In the genomic region with DNA sequence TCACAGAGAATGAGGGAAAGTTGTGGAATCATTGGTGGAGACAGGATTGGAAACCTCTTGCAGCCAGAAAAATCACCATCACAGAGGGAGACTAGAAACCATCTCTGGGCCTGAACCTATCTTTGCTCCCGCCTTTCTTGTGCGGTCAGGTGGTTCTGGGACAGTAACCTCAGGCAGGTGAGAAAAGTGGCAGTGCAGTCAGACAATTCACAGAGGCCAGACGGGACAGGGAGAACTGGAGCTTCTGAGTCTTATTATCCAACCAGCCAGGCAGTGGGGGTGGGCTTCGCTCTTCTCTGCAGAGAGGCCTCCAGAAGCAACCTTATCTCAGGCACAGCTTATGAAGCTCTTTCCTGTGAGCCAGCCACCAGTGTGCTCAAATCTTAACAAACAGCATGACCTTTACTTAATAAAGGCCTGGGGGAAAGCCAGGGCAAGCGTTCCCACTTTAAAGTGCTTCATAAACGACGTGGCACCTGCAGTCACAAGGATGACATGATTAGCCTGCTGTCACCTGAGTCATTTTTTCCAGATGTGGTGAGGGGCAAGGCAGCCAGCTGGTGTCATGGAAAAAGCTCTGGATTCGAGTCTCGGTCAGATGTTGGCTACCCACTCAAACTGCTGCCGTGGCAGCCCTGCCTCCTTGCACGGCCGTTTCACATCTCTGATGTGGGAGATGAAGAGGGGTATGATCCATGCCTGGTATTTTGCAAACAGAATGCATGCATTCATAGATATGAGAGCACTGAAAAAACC, we compare ENCODE assay signal across 8 cellular contexts.
DNase-seq lines count a peak whose midpoint lies in the region; ATAC-seq and TF ChIP-seq lines count a peak whose summit lies in the region.

No MANE protein-coding gene starts in this region.

- TF ChIP-seq CTCF in C4-2B (conservative IDR thresholded peaks at IDR 0.05): no peak
- no peak for TF ChIP-seq CTCF in nephron progenitor cell (IDR thresholded peaks at IDR 0.05)

- H3K27me3 Mint-ChIP-seq in activated T-cell treated with anti-CD3 and anti-CD28 coated beads, Interleukin-2, amount 50 U/mL, for 4 hours (ENCODE audit: low read depth): no peaks in the 10 kb centered on the region
- peaks cover 3% of the 10 kb centered on the region for H3K27me3 Mint-ChIP-seq in nephron progenitor cell (ENCODE audit: low read depth, poor library complexity)

- DNase-seq in NCI-H2196 treated with DMSO at 0.1 percent for 48 hours (lab: John Stamatoyannopoulos, UW; ENCODE audit: unreplicated experiment) (peak; percentile 37), nephron progenitor cell (no peak), iPS-NIHi7 (ENCODE audit: extremely low spot score) (no peak), inferior parietal cortex (ENCODE audit: extremely low spot score) (no peak), left lobe of liver (ENCODE audit: low spot score) (no peak)
- DNase-seq in activated T-cell treated with anti-CD3 and anti-CD28 coated beads, Interleukin-2, amount 50 U/mL, for 4 hours: peak; percentile 64

- peak overlapping the region; percentile 89 for H3K27ac ChIP-seq in C4-2B

- peak overlapping the region; percentile 24 for H3K27ac Mint-ChIP-seq in nephron progenitor cell

- ATAC-seq in activated T-cell treated with anti-CD3 and anti-CD28 coated beads, Interleukin-2, amount 50 U/mL, for 4 hours: peak; percentile 68
- ATAC-seq in HG02588 (IDR thresholded peaks at IDR 0.05; ENCODE audit: unreplicated experiment) (no peak), left lobe of liver (no peak)

- no peaks in the 10 kb centered on the region for H3K9me3 Mint-ChIP-seq in activated T-cell treated with anti-CD3 and anti-CD28 coated beads, Interleukin-2, amount 50 U/mL, for 4 hours
- H3K9me3 Mint-ChIP-seq in nephron progenitor cell: no peaks in the 10 kb centered on the region

- H3K4me1 Mint-ChIP-seq in activated T-cell treated with anti-CD3 and anti-CD28 coated beads, Interleukin-2, amount 50 U/mL, for 4 hours (ENCODE audit: low read depth): peaks cover 81% of the 10 kb centered on the region
- peaks cover 57% of the 10 kb centered on the region for H3K4me1 Mint-ChIP-seq in nephron progenitor cell

- H3K36me3 Mint-ChIP-seq in activated T-cell treated with anti-CD3 and anti-CD28 coated beads, Interleukin-2, amount 50 U/mL, for 4 hours (ENCODE audit: insufficient read depth): no peaks in the 10 kb centered on the region
- H3K36me3 Mint-ChIP-seq in nephron progenitor cell (ENCODE audit: low read depth): no peaks in the 10 kb centered on the region

- H3K4me3 Mint-ChIP-seq in activated T-cell treated with anti-CD3 and anti-CD28 coated beads, Interleukin-2, amount 50 U/mL, for 4 hours: peak overlapping the region; percentile 37
- peak overlapping the region; percentile 39 for H3K4me3 Mint-ChIP-seq in nephron progenitor cell

Comparison
In these comparisons a context has a peak if more than half of its experiments do, and no peak if none do; other contexts are left out.
1. DNase-seq: peak in NCI-H2196 treated with DMSO at 0.1 percent for 48 hours (single experiment) and activated T-cell treated with anti-CD3 and anti-CD28 coated beads, Interleukin-2, amount 50 U/mL, for 4 hours (single experiment); none in nephron progenitor cell (single experiment), iPS-NIHi7 (single experiment), inferior parietal cortex (single experiment) and left lobe of liver (single experiment).
2. ATAC-seq: peak in activated T-cell treated with anti-CD3 and anti-CD28 coated beads, Interleukin-2, amount 50 U/mL, for 4 hours (2 of 2); none in HG02588 (single experiment) and left lobe of liver (single experiment).